12 cellular contexts compared by ENCODE assay signal in the genomic region with DNA sequence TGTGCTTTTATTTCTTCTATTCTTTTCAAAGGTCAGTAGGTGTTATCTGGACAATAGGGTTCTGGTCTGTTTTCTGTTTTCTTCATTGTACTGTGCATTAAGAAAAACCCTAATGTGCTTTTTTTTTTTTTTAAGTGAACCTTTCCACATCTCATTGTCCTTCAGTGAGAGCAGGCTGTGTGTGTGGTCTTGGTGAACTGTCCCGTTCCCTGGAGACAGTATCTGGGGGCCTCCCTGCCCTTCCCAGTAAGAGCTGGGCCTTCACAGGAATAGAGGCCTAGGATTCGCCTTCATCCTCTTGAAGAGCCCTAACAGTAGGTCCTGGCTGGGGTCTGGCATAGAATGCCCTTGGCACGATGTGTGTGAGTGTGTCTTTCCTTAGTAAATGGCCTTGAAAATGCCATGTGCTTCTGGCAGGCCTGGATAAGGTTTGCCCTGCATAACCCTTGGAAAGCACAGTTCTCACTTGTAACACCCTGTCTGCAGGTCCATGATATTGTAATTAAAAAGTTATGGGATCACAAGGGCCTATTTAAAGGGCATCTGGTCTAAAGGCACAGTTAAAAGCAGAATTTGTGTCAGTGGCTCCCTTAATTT.
DNase-seq lines count a peak whose midpoint lies in the region; ATAC-seq and TF ChIP-seq lines count a peak whose summit lies in the region.
"Had no signal": no experiment of that assay in that cellular context is flagged by ENCODE, and none has a peak within 500 bp of the region (broad histone marks: within the 10 kb centered on the region; RNA-seq: fewer than 3 reads in every experiment).

No MANE protein-coding gene starts in this region.

- no peak overlapping the region for H3K9ac ChIP-seq in neural progenitor cell

- H3K27ac ChIP-seq in neural progenitor cell (no peak overlapping the region), aorta (ENCODE audit: low read depth in 1 of 2, low read length in 2 of 2) (peak overlapping the region; percentile 66 to 88)

- H3K9me3 ChIP-seq in neural progenitor cell (ENCODE audit: low read depth), result no peaks in the 10 kb centered on the region
- H3K9me3 ChIP-seq in aorta (ENCODE audit: control insufficient read depth, low read length), result no peaks in the 10 kb centered on the region
- H3K9me3 ChIP-seq: tibial nerve had no signal

- no peak overlapping the region for H3K4me3 ChIP-seq in neural progenitor cell
- no peak overlapping the region for H3K4me3 ChIP-seq in aorta (ENCODE audit: low read length in 2 of 2)
- H3K4me3 ChIP-seq: tibial nerve had no signal

- H3K79me2 ChIP-seq in neural progenitor cell (ENCODE audit: low read depth), result peaks cover 98% of the 10 kb centered on the region

- H3F3A ChIP-seq in neural progenitor cell (ENCODE audit: low read depth), result peaks cover 6% of the 10 kb centered on the region

- H3K36me3 Mint-ChIP-seq in activated naive CD8-positive, alpha-beta T cell, result peaks cover 5% of the 10 kb centered on the region
- H3K36me3 Mint-ChIP-seq in activated naive CD8-positive, alpha-beta T cell treated with anti-CD3 and anti-CD28 coated beads for 36 hours, result peaks cover 11% of the 10 kb centered on the region
- H3K36me3 Mint-ChIP-seq in glutamatergic neuron (ENCODE audit: unreplicated experiment), result no peaks in the 10 kb centered on the region
- H3K36me3 Mint-ChIP-seq in neural progenitor cell, result peaks cover 11% of the 10 kb centered on the region

- 18 to 30% methylated on average over 3 of the region's 3 CpGs for WGBS in aorta, 2 donors

- H3K4me3 Mint-ChIP-seq in activated naive CD8-positive, alpha-beta T cell, result no peak overlapping the region
- H3K4me3 Mint-ChIP-seq in activated naive CD8-positive, alpha-beta T cell treated with anti-CD3 and anti-CD28 coated beads for 36 hours, result no peak overlapping the region
- peak overlapping the region; percentile 32 for H3K4me3 Mint-ChIP-seq in glutamatergic neuron (ENCODE audit: unreplicated experiment)
- H3K4me3 Mint-ChIP-seq in neural progenitor cell, result no peak overlapping the region
- H3K4me3 Mint-ChIP-seq: activated CD8-positive, alpha-beta T cell treated with anti-CD3 and anti-CD28 coated beads, Interleukin-2, amount 10 ng/mL, durations not matched to agents 7 days and 5 days had no signal

- no peaks in the 10 kb centered on the region for H3K36me3 ChIP-seq in neural progenitor cell
- no peaks in the 10 kb centered on the region for H3K36me3 ChIP-seq in aorta (ENCODE audit: control insufficient read depth in 1 of 2, insufficient read depth in 2 of 2, low read length in 1 of 2)
- H3K36me3 ChIP-seq: tibial nerve had no signal

- intact Hi-C loops in aorta (cut with DNase I), result loop anchor here (5.0 kb wide), 2 partner anchors 57 to 77 kb away; no protein-coding TSS in a partner anchor

- H3K9me3 Mint-ChIP-seq in activated naive CD8-positive, alpha-beta T cell (ENCODE audit: low read depth), result no peaks in the 10 kb centered on the region
- H3K9me3 Mint-ChIP-seq in activated naive CD8-positive, alpha-beta T cell treated with anti-CD3 and anti-CD28 coated beads for 36 hours, result no peaks in the 10 kb centered on the region
- peaks cover 9% of the 10 kb centered on the region for H3K9me3 Mint-ChIP-seq in glutamatergic neuron (ENCODE audit: unreplicated experiment)
- H3K9me3 Mint-ChIP-seq in neural progenitor cell, result peaks cover 5% of the 10 kb centered on the region

- no peak for DNase-seq in activated naive CD8-positive, alpha-beta T cell treated with anti-CD3 and anti-CD28 coated beads for 36 hours
- DNase-seq in glutamatergic neuron, result no peak
- DNase-seq in neural progenitor cell (ENCODE audit: low spot score), result peak; percentile 37
- DNase-seq in aorta, result no peak
- no peak for DNase-seq in pons (ENCODE audit: low spot score)
- no peak for DNase-seq in foreskin melanocyte
- DNase-seq: activated CD8-positive, alpha-beta T cell treated with anti-CD3 and anti-CD28 coated beads, Interleukin-2, amount 10 ng/mL, durations not matched to agents 7 days and 5 days; activated naive CD4-positive, alpha-beta T cell treated with Interleukin-2 at 50 U/mL for 16 hours; T-helper 2 cell had no signal

- peaks cover 53% of the 10 kb centered on the region for H3K4me1 Mint-ChIP-seq in activated naive CD8-positive, alpha-beta T cell (ENCODE audit: low read depth)
- peaks cover 36% of the 10 kb centered on the region for H3K4me1 Mint-ChIP-seq in activated naive CD8-positive, alpha-beta T cell treated with anti-CD3 and anti-CD28 coated beads for 36 hours
- H3K4me1 Mint-ChIP-seq in glutamatergic neuron (ENCODE audit: low read depth, unreplicated experiment) (peaks cover 36% of the 10 kb centered on the region), neural progenitor cell (peaks cover 40% of the 10 kb centered on the region)

- no peak overlapping the region for H3K4me2 ChIP-seq in neural progenitor cell

- no peaks in the 10 kb centered on the region for H3K27me3 Mint-ChIP-seq in activated naive CD8-positive, alpha-beta T cell
- H3K27me3 Mint-ChIP-seq in activated naive CD8-positive, alpha-beta T cell treated with anti-CD3 and anti-CD28 coated beads for 36 hours, result no peaks in the 10 kb centered on the region
- H3K27me3 Mint-ChIP-seq in glutamatergic neuron (ENCODE audit: unreplicated experiment) (no peaks in the 10 kb centered on the region), neural progenitor cell (ENCODE audit: insufficient read depth, low read depth) (no peaks in the 10 kb centered on the region)

- TF ChIP-seq CTCF in glutamatergic neuron (IDR thresholded peaks at IDR 0.05; ENCODE audit: partially characterized antibody, unreplicated experiment) (no peak), neural progenitor cell (IDR thresholded peaks at IDR 0.05) (no peak)

- ATAC-seq in aorta (ENCODE audit: low FRiP score), result no peak
- no peak for ATAC-seq in HG02610 (IDR thresholded peaks at IDR 0.05; ENCODE audit: unreplicated experiment)
- ATAC-seq: activated CD8-positive, alpha-beta T cell treated with anti-CD3 and anti-CD28 coated beads, Interleukin-2, amount 10 ng/mL, durations not matched to agents 7 days and 5 days had no signal

- peak overlapping the region; percentile 25 for H3K27ac Mint-ChIP-seq in activated naive CD8-positive, alpha-beta T cell
- H3K27ac Mint-ChIP-seq in activated naive CD8-positive, alpha-beta T cell treated with anti-CD3 and anti-CD28 coated beads for 36 hours, result no peak overlapping the region
- H3K27ac Mint-ChIP-seq in glutamatergic neuron (ENCODE audit: unreplicated experiment), result peak overlapping the region; percentile 34
- no peak overlapping the region for H3K27ac Mint-ChIP-seq in neural progenitor cell
- H3K27ac Mint-ChIP-seq: activated CD8-positive, alpha-beta T cell treated with anti-CD3 and anti-CD28 coated beads, Interleukin-2, amount 10 ng/mL, durations not matched to agents 7 days and 5 days had no signal

- no peaks in the 10 kb centered on the region for H3K27me3 ChIP-seq in neural progenitor cell
- H3K27me3 ChIP-seq in aorta (ENCODE audit: control insufficient read depth in 1 of 2, insufficient read depth in 2 of 2, low read length in 1 of 2), result no peaks in the 10 kb centered on the region
- H3K27me3 ChIP-seq: tibial nerve had no signal

- H3K4me1 ChIP-seq in neural progenitor cell (peaks cover 52% of the 10 kb centered on the region), aorta (ENCODE audit: control insufficient read depth in 1 of 2, insufficient read depth in 2 of 2, low read length in 2 of 2) (peaks cover 12 to 14% of the 10 kb centered on the region in 2 donors)

- no peak overlapping the region for H2AFZ ChIP-seq in neural progenitor cell (replicated peaks)

- H4K20me1 ChIP-seq in neural progenitor cell (ENCODE audit: low read depth), result peaks cover 99% of the 10 kb centered on the region

Comparison
In these comparisons a context has a peak if more than half of its experiments do, and no peak if none do; other contexts are left out.
1. H3K27ac Mint-ChIP-seq: peak in activated naive CD8-positive, alpha-beta T cell (single experiment) and glutamatergic neuron (single experiment); none in activated naive CD8-positive, alpha-beta T cell treated with anti-CD3 and anti-CD28 coated beads for 36 hours (single experiment) and neural progenitor cell (single experiment).